In the genomic region with DNA sequence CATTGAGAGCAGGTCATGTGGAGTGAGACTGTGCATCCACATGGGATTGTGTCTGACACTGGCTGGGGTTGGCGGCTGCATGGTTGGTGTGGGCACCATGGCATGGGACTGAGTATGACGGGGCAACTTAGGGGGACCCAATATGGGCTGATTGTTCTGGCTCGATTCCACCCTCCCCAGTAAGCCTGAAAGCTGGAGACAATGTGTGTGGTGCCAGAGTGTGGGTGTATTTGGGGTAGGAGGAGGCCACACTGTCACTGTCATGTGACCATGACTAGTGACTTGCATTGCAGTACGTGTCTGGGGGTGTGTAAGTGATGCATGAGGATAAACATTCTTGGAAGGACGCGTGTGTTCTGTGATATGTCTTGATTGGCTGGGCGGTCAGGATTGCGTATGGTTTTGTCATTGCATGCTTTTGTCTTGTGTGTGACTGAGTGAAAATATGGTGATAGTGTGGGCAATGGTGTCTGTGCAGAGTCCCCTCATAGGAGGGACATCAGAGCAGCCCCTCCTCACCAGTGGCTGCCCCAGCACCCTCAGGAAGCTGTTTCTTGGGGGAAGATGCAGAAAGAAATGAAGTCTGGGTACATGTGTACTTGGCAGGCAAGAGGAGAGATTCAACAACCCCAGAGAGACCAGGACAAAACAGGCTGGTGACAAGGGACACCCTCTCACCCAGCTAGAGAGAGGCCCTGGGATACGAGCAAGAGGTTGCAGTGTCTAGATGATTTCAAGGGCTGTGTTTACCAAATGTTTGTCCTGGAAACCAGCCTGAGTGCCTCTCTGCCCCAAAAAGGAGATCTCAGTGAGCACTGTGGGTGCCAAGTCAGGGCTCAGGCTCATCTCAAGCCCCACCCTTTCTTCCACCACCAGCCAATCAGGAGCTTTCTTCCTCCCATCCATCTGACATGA, we compare ENCODE assay signal across 1 cellular context.
TF ChIP-seq lines count a peak whose summit lies in the region.

No MANE protein-coding gene starts in this region.

TF ChIP-seq in GM23338, 12 proteins besides CTCF, POLR2A, EP300 and RAD21 (continued from another document):
- TF ChIP-seq, protein P1, sequence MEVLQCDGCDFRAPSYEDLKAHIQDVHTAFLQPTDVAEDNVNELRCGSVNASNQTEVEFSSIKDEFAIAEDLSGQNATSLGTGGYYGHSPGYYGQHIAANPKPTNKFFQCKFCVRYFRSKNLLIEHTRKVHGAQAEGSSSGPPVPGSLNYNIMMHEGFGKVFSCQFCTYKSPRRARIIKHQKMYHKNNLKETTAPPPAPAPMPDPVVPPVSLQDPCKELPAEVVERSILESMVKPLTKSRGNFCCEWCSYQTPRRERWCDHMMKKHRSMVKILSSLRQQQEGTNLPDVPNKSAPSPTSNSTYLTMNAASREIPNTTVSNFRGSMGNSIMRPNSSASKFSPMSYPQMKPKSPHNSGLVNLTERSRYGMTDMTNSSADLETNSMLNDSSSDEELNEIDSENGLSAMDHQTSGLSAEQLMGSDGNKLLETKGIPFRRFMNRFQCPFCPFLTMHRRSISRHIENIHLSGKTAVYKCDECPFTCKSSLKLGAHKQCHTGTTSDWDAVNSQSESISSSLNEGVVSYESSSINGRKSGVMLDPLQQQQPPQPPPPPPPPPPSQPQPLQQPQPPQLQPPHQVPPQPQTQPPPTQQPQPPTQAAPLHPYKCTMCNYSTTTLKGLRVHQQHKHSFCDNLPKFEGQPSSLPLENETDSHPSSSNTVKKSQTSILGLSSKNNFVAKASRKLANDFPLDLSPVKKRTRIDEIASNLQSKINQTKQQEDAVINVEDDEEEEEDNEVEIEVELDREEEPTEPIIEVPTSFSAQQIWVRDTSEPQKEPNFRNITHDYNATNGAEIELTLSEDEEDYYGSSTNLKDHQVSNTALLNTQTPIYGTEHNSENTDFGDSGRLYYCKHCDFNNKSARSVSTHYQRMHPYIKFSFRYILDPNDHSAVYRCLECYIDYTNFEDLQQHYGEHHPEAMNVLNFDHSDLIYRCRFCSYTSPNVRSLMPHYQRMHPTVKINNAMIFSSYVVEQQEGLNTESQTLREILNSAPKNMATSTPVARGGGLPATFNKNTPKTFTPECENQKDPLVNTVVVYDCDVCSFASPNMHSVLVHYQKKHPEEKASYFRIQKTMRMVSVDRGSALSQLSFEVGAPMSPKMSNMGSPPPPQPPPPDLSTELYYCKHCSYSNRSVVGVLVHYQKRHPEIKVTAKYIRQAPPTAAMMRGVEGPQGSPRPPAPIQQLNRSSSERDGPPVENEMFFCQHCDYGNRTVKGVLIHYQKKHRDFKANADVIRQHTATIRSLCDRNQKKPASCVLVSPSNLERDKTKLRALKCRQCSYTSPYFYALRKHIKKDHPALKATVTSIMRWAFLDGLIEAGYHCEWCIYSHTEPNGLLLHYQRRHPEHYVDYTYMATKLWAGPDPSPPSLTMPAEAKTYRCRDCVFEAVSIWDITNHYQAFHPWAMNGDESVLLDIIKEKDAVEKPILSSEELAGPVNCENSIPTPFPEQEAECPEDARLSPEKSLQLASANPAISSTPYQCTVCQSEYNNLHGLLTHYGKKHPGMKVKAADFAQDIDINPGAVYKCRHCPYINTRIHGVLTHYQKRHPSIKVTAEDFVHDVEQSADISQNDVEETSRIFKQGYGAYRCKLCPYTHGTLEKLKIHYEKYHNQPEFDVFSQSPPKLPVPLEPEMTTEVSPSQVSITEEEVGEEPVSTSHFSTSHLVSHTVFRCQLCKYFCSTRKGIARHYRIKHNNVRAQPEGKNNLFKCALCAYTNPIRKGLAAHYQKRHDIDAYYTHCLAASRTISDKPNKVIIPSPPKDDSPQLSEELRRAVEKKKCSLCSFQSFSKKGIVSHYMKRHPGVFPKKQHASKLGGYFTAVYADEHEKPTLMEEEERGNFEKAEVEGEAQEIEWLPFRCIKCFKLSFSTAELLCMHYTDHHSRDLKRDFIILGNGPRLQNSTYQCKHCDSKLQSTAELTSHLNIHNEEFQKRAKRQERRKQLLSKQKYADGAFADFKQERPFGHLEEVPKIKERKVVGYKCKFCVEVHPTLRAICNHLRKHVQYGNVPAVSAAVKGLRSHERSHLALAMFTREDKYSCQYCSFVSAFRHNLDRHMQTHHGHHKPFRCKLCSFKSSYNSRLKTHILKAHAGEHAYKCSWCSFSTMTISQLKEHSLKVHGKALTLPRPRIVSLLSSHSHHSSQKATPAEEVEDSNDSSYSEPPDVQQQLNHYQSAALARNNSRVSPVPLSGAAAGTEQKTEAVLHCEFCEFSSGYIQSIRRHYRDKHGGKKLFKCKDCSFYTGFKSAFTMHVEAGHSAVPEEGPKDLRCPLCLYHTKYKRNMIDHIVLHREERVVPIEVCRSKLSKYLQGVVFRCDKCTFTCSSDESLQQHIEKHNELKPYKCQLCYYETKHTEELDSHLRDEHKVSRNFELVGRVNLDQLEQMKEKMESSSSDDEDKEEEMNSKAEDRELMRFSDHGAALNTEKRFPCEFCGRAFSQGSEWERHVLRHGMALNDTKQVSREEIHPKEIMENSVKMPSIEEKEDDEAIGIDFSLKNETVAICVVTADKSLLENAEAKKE (CRISPR knock-in tag; IDR thresholded peaks at IDR 0.05) = no peak
- no peak for TF ChIP-seq CREB1 (CRISPR knock-in tag; IDR thresholded peaks at IDR 0.05; ENCODE audit: low read depth)
- TF ChIP-seq POLR2AphosphoS5 (IDR thresholded peaks at IDR 0.05; ENCODE audit: low read depth) = no peak
- TF ChIP-seq ETS1 (IDR thresholded peaks at IDR 0.05) = no peak
- TF ChIP-seq, protein P2, sequence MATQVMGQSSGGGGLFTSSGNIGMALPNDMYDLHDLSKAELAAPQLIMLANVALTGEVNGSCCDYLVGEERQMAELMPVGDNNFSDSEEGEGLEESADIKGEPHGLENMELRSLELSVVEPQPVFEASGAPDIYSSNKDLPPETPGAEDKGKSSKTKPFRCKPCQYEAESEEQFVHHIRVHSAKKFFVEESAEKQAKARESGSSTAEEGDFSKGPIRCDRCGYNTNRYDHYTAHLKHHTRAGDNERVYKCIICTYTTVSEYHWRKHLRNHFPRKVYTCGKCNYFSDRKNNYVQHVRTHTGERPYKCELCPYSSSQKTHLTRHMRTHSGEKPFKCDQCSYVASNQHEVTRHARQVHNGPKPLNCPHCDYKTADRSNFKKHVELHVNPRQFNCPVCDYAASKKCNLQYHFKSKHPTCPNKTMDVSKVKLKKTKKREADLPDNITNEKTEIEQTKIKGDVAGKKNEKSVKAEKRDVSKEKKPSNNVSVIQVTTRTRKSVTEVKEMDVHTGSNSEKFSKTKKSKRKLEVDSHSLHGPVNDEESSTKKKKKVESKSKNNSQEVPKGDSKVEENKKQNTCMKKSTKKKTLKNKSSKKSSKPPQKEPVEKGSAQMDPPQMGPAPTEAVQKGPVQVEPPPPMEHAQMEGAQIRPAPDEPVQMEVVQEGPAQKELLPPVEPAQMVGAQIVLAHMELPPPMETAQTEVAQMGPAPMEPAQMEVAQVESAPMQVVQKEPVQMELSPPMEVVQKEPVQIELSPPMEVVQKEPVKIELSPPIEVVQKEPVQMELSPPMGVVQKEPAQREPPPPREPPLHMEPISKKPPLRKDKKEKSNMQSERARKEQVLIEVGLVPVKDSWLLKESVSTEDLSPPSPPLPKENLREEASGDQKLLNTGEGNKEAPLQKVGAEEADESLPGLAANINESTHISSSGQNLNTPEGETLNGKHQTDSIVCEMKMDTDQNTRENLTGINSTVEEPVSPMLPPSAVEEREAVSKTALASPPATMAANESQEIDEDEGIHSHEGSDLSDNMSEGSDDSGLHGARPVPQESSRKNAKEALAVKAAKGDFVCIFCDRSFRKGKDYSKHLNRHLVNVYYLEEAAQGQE (IDR thresholded peaks at IDR 0.05; ENCODE audit: unreplicated experiment) = no peak
- no peak for TF ChIP-seq EZH2 (IDR thresholded peaks at IDR 0.05; ENCODE audit: low read depth, unreplicated experiment)
